Comparison of ENCODE assay signal across 13 cellular contexts in the genomic region with DNA sequence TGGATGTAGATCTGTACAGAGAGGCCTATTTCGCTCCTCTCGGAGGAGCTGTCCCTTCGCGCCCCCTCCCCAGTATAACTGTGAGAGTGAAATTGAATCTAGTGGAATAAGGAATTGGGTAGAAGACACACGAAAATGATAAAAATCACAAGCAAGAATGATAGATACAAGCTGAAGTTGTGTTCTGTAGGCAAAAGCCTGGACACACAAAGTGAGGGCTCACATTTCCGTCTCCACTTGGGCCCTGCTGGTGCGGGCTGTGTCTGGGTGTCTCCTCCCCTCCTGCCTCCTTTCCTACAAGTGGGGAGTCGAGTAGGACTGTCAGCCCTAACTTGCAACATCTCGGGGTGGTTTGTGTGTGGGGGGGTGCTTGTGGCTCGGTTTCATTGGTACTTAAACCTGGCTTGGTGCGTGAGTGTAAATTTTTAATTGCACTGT. TPM values are rescaled to one million over a fixed set of nuclear protein-coding genes. Genes with fewer than 3 reads are reported as not detected.
DNase-seq lines count a peak whose midpoint lies in the region; ATAC-seq and TF ChIP-seq lines count a peak whose summit lies in the region.
"Had no signal": no experiment of that assay in that cellular context is flagged by ENCODE, and none has a peak within 500 bp of the region (broad histone marks: within the 10 kb centered on the region; RNA-seq: fewer than 3 reads in every experiment).

No MANE protein-coding gene starts in this region.

- H3K27me3 ChIP-seq in CD4-positive, alpha-beta memory T cell (ENCODE audit: insufficient read depth, low read length), result peaks cover 84% of the 10 kb centered on the region
- H3K27me3 ChIP-seq in SJCRH30, result no peaks in the 10 kb centered on the region
- H3K27me3 ChIP-seq in A673 (replicated peaks; ENCODE audit: insufficient read depth, low read depth, low read length, poor library complexity), result peaks cover 95% of the 10 kb centered on the region

- no TSS peak for BruUV-seq in A673 (replicated peaks; lab: Mats Ljungman, UMichigan)

- no peak overlapping the region for H3K4me3 ChIP-seq in CD4-positive, alpha-beta memory T cell (ENCODE audit: low read length in 2 of 2)
- H3K4me3 ChIP-seq in SJCRH30 (peak overlapping the region; percentile 72), iPS-11a (ENCODE audit: low read depth, low read length) (peak overlapping the region; percentile 8), A673 (ENCODE audit: low read depth, low read length, poor library complexity, severe bottlenecking) (no peak overlapping the region)

- H3K9me3 ChIP-seq in CD4-positive, alpha-beta memory T cell (ENCODE audit: control insufficient read depth in 1 of 2, low read length in 2 of 2), result no peaks in the 10 kb centered on the region
- H3K9me3 ChIP-seq in SJCRH30 (replicated peaks) (no peaks in the 10 kb centered on the region; the same call in 1 of the 2 replicates), A673 (ENCODE audit: low read depth, low read length, poor library complexity, severe bottlenecking) (no peaks in the 10 kb centered on the region)
- H3K9me3 ChIP-seq: thoracic aorta had no signal

- H3K4me1 ChIP-seq in CD4-positive, alpha-beta memory T cell (ENCODE audit: insufficient read depth, low read length), result peaks cover 52% of the 10 kb centered on the region
- no peaks in the 10 kb centered on the region for H3K4me1 ChIP-seq in SJCRH30
- H3K4me1 ChIP-seq in A673 (ENCODE audit: insufficient read depth, low read length, poor library complexity, severe bottlenecking), result peaks cover 25% of the 10 kb centered on the region

- peak; percentile 41 for DNase-seq in AG08395 (ENCODE audit: low spot score)
- DNase-seq in CD4-positive, alpha-beta memory T cell, result peak in 1 of 5 donors; percentile 21
- DNase-seq in SJCRH30, result peak; percentile 33 to 53
- no peak for DNase-seq in hippocampal formation (lab: John Stamatoyannopoulos, UW)
- no peak for DNase-seq in activated CD4-positive, CD25-positive, alpha-beta regulatory T cell treated with anti-CD3 and anti-CD28 coated beads, Interleukin-2, amount 50 U/mL, for 72 hours
- no peak for DNase-seq in A673 (ENCODE audit: low spot score)
- DNase-seq: kidney glomerular epithelial cell, SHP77 treated with DMSO at 0.1 percent for 48 hours had no signal

- ATAC-seq in activated CD4-positive, CD25-positive, alpha-beta regulatory T cell treated with anti-CD3 and anti-CD28 coated beads, Interleukin-2, amount 50 U/mL, for 24 hours, result no peak

- peaks cover 0 to 1% of the 10 kb centered on the region in 2 donors for H3K36me3 Mint-ChIP-seq in CD4-positive, alpha-beta memory T cell

- H3K27me3 Mint-ChIP-seq in CD4-positive, alpha-beta memory T cell, result peaks cover 57 to 68% of the 10 kb centered on the region in 2 donors

- TF ChIP-seq CTCF in A673 (conservative IDR thresholded peaks at IDR 0.05; ENCODE audit: low read depth, low read length), result no peak

- H3K4me1 Mint-ChIP-seq in CD4-positive, alpha-beta memory T cell, result peaks cover 19 to 50% (median 29%) of the 10 kb centered on the region in 4 donors

- POLR2A ChIA-PET in CD4-positive, alpha-beta memory T cell (lab: Charles Lee; ENCODE audit: partially characterized antibody), result interaction anchor here (1.5 to 4.3 kb wide), 2 partner anchors 8 to 9 kb away, joined by 3 to 22 read pairs; no protein-coding TSS in a partner anchor
- POLR2A ChIA-PET in A673 (lab: Charles Lee; ENCODE audit: low non-redundant PET), result no interaction called here

- intact Hi-C loops in CD4-positive, alpha-beta memory T cell (cut with micrococcal nuclease), result no loop called here
- intact Hi-C loops in A673 (cut with micrococcal nuclease; ENCODE audit: unreplicated experiment), result loop anchor here (5.0 kb wide), 1 partner anchor 87 kb away; a partner anchor contains a TSS

- peaks cover 0 to 39% (median 10%) of the 10 kb centered on the region in 8 donors for H3K9me3 Mint-ChIP-seq in CD4-positive, alpha-beta memory T cell

- H3K27ac ChIP-seq in CD4-positive, alpha-beta memory T cell (ENCODE audit: low read depth, low read length), result no peak overlapping the region
- H3K27ac ChIP-seq in SJCRH30, result no peak overlapping the region
- H3K27ac ChIP-seq in A673 (ENCODE audit: low read depth, low read length, poor library complexity, severe bottlenecking), result no peak overlapping the region
- H3K27ac ChIP-seq: KMS-11, thoracic aorta had no signal

- H3K36me3 ChIP-seq in CD4-positive, alpha-beta memory T cell (ENCODE audit: insufficient read depth, low read length), result no peaks in the 10 kb centered on the region
- peaks cover 2% of the 10 kb centered on the region; the same call in 1 of the 2 replicates for H3K36me3 ChIP-seq in SJCRH30
- no peaks in the 10 kb centered on the region for H3K36me3 ChIP-seq in A673 (ENCODE audit: insufficient read depth, low read length, poor library complexity, severe bottlenecking)
- H3K36me3 ChIP-seq: thoracic aorta had no signal

- H3K27ac Mint-ChIP-seq in CD4-positive, alpha-beta memory T cell, result peak overlapping the region in 4 of 7 donors; percentile 52 to 92 (median 88)

- H3K4me3 Mint-ChIP-seq in CD4-positive, alpha-beta memory T cell, result peak overlapping the region; percentile 29 to 76 (median 60)

- CTCF ChIA-PET in CD4-positive, alpha-beta memory T cell (lab: Charles Lee; ENCODE audit: partially characterized antibody), result no interaction called here
- CTCF ChIA-PET in A673 (lab: Charles Lee), result no interaction called here

RNA-seq across cellular contexts. Expression of a gene that starts 0.5 kb away (rescaled TPM):
- total RNA-seq in CD4-positive, alpha-beta memory T cell, result not detected
- not detected for polyA plus RNA-seq in CD4-positive, alpha-beta memory T cell
- total RNA-seq in SJCRH30 (2014; rRNA removed; shearing (Covaris generic)), result 4.1 TPM in 2 replicates
- total RNA-seq in A673 (2021), result 0.11 and 0.15 TPM in 2 replicates
- total RNA-seq: activated CD8-positive, alpha-beta memory T cell treated with anti-CD3 and anti-CD28 coated beads for 36 hours; thoracic aorta had no signal

Comparison
In these comparisons a context has a peak if more than half of its experiments do, and no peak if none do; other contexts are left out.
1. DNase-seq: peak in AG08395 (single experiment) and SJCRH30 (2 of 2); none in hippocampal formation (0 of 2), activated CD4-positive, CD25-positive, alpha-beta regulatory T cell treated with anti-CD3 and anti-CD28 coated beads, Interleukin-2, amount 50 U/mL, for 72 hours (single experiment) and A673 (single experiment).
2. H3K4me3 ChIP-seq: peak in SJCRH30 (single experiment) and iPS-11a (single experiment); none in CD4-positive, alpha-beta memory T cell (0 of 2) and A673 (single experiment).